8 cellular contexts compared by ENCODE assay signal in the genomic region with DNA sequence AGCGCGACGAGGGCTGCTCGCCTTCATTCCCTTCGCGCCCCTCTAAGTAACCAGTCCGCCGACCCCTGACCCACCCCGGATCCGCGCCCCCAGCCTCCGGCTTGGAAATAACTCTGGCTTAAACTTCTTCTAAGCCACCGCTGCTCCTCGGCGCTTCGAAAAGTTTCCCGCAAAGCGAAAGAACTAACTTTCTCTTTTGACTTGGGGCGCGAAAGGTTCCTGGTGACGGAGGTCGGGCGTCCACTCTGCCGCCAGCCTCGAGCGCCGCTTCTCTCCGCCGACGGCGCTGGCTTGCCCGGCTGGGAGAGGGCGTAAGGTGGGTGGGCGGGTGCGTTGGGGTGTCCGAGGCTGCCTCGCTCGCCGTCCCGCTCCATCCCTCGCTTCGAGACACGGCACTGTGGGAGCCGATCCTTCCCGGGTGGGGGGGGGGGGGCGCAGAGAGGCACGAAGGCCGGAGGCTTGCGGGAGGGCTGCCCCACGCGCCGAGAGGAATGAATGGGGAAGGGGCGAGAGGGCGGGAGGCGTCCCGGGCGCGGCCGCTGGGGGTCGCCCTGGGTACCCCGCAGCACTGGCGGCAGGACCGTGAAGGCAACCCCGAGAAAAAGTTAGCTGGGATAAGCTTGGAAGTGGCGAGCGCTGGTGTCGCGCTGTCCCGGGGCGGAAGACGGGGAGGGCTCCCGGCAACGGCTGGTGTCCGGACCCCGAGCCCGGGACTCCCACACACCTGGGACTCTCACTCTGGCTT. TPM values are rescaled to one million over a fixed set of nuclear protein-coding genes. Genes with fewer than 3 reads are reported as not detected.
DNase-seq lines count a peak whose midpoint lies in the region; ATAC-seq and TF ChIP-seq lines count a peak whose summit lies in the region.

No MANE protein-coding gene starts in this region.

- DNase-seq in A673 (ENCODE audit: low spot score) (peak; percentile 73), cardiac muscle cell (ENCODE audit: low read depth in 1 of 2, low spot score in 1 of 2) (peak; percentile 55 to 81), trophoblast cell (peak; percentile 4 to 57), GF-D8 (lab: John Stamatoyannopoulos, UW) (no peak)

- H3K9me3 Mint-ChIP-seq in activated naive CD8-positive, alpha-beta T cell (ENCODE audit: low read depth): no peaks in the 10 kb centered on the region

- H3K9ac ChIP-seq in trophoblast cell (ENCODE audit: low read length): peak overlapping the region; percentile 74

- CTCF ChIA-PET in A673 (lab: Charles Lee): interaction anchor here (0.5 to 0.9 kb wide), 15 partner anchors 9 to 911 kb away, joined by 3 to 11 read pairs (median 4); no protein-coding TSS in a partner anchor

- no peak for TF ChIP-seq POLR2A in GM18505 (IDR thresholded peaks at IDR 0.05; ENCODE audit: borderline replicate concordance, extremely low read depth, insufficient read depth, insufficient read length)

- H3K79me1 ChIP-seq in trophoblast cell (ENCODE audit: low read length): peaks cover 36% of the 10 kb centered on the region

- H4K8ac ChIP-seq in trophoblast cell (ENCODE audit: low read depth, low read length): peak overlapping the region; percentile 84

- H3K9me3 ChIP-seq in A673 (ENCODE audit: low read depth, low read length, poor library complexity, severe bottlenecking): no peaks in the 10 kb centered on the region
- no peaks in the 10 kb centered on the region for H3K9me3 ChIP-seq in cardiac muscle cell (ENCODE audit: low read depth)
- H3K9me3 ChIP-seq in trophoblast cell (ENCODE audit: insufficient read depth, low read depth, low read length): no peaks in the 10 kb centered on the region

- H4K12ac ChIP-seq in trophoblast cell (ENCODE audit: low read depth, low read length): peak overlapping the region; percentile 48

- peak overlapping the region; percentile 86 for H4K91ac ChIP-seq in trophoblast cell (ENCODE audit: low read depth, low read length)

- H2AFZ ChIP-seq in trophoblast cell (ENCODE audit: insufficient read depth, low read length, poor library complexity): peak overlapping the region; percentile 75

- H3K27me3 ChIP-seq in A673 (replicated peaks; ENCODE audit: insufficient read depth, low read depth, low read length, poor library complexity): peaks cover 40% of the 10 kb centered on the region
- H3K27me3 ChIP-seq in cardiac muscle cell: peaks cover 39% of the 10 kb centered on the region
- H3K27me3 ChIP-seq in trophoblast cell (ENCODE audit: insufficient read depth, low read length): no peaks in the 10 kb centered on the region

- peak overlapping the region; percentile 93 for H3K4ac ChIP-seq in trophoblast cell (ENCODE audit: low read depth, low read length)

- H3K4me3 ChIP-seq in A673 (ENCODE audit: low read depth, low read length, poor library complexity, severe bottlenecking) (peak overlapping the region; percentile 75), cardiac muscle cell (peak overlapping the region; percentile 49), trophoblast cell (ENCODE audit: low read depth, low read length) (peak overlapping the region; percentile 91)

- no TSS peak for BruUV-seq in A673 (replicated peaks; lab: Mats Ljungman, UMichigan)

- peaks cover 43% of the 10 kb centered on the region for H3K4me1 Mint-ChIP-seq in activated naive CD8-positive, alpha-beta T cell (ENCODE audit: low read depth)

- peak overlapping the region; percentile 98 for H3K18ac ChIP-seq in trophoblast cell (ENCODE audit: low read length)

- peak overlapping the region; percentile 91 for H3K4me3 Mint-ChIP-seq in activated naive CD8-positive, alpha-beta T cell

- ATAC-seq in GM18505 (IDR thresholded peaks at IDR 0.05; ENCODE audit: unreplicated experiment) (peak; percentile 15), HG03135 (IDR thresholded peaks at IDR 0.05; ENCODE audit: unreplicated experiment) (peak; percentile 16)

- no CpG with 5 or more reads among the region's 76 CpGs for WGBS in trophoblast cell (ENCODE audit: extremely low coverage, insufficient coverage, insufficient read length)

- peaks cover 62% of the 10 kb centered on the region for H3K4me1 ChIP-seq in A673 (ENCODE audit: insufficient read depth, low read length, poor library complexity, severe bottlenecking)
- peaks cover 9% of the 10 kb centered on the region for H3K4me1 ChIP-seq in cardiac muscle cell (ENCODE audit: low read depth)
- peaks cover 23 to 47% of the 10 kb centered on the region in 2 experiments for H3K4me1 ChIP-seq in trophoblast cell (ENCODE audit: control insufficient read depth in 1 of 2, insufficient read depth in 2 of 2, low read length in 2 of 2)

- peak overlapping the region; percentile 92 for H2AK5ac ChIP-seq in trophoblast cell (ENCODE audit: low read length)

- peaks cover 34% of the 10 kb centered on the region for H3K27me3 Mint-ChIP-seq in activated naive CD8-positive, alpha-beta T cell

- POLR2A ChIA-PET in A673 (lab: Charles Lee; ENCODE audit: low non-redundant PET): interaction anchor here (0.6 to 1.0 kb wide), 10 partner anchors 9 to 367 kb away, joined by 3 to 15 read pairs (median 7); no protein-coding TSS in a partner anchor

- H3K36me3 Mint-ChIP-seq in activated naive CD8-positive, alpha-beta T cell: peaks cover 6% of the 10 kb centered on the region

- intact Hi-C loops in A673 (cut with micrococcal nuclease; ENCODE audit: unreplicated experiment): loop anchor here (2.0 to 5.0 kb wide), 3 partner anchors 50 to 183 kb away; a partner anchor contains a TSS

- H3K79me2 ChIP-seq in trophoblast cell (ENCODE audit: control insufficient read depth, insufficient read depth, low read length, poor library complexity): peaks cover 30% of the 10 kb centered on the region

- H3K4me2 ChIP-seq in trophoblast cell (ENCODE audit: low read length): peak overlapping the region; percentile 82

- H2BK5ac ChIP-seq in trophoblast cell (ENCODE audit: low read depth, low read length, poor library complexity): peak overlapping the region; percentile 97

- H2BK12ac ChIP-seq in trophoblast cell (ENCODE audit: low read length): peak overlapping the region; percentile 80

- H3K27ac ChIP-seq in A673 (ENCODE audit: low read depth, low read length, poor library complexity, severe bottlenecking) (peak overlapping the region; percentile 86), cardiac muscle cell (peak overlapping the region; percentile 97), trophoblast cell (ENCODE audit: low read depth, low read length) (peak overlapping the region; percentile 96)

- TF ChIP-seq CTCF in A673 (conservative IDR thresholded peaks at IDR 0.05; ENCODE audit: low read depth, low read length) (peak; percentile 75), cardiac muscle cell (IDR thresholded peaks at IDR 0.05; ENCODE audit: low read depth, low read length) (peak; percentile 54)

- H3K36me3 ChIP-seq in A673 (ENCODE audit: insufficient read depth, low read length, poor library complexity, severe bottlenecking) (no peaks in the 10 kb centered on the region), cardiac muscle cell (no peaks in the 10 kb centered on the region), trophoblast cell (ENCODE audit: control insufficient read depth in 1 of 2, insufficient read depth in 2 of 2, low read length in 2 of 2) (peaks cover 4% of the 10 kb centered on the region in 2 experiments)

- no peak overlapping the region for H3K23ac ChIP-seq in trophoblast cell (ENCODE audit: low read length)

- H3K27ac Mint-ChIP-seq in activated naive CD8-positive, alpha-beta T cell: peak overlapping the region; percentile 85

- peak overlapping the region; percentile 97 for H3K14ac ChIP-seq in trophoblast cell (ENCODE audit: low read length)

- H2BK120ac ChIP-seq in trophoblast cell (ENCODE audit: insufficient read depth, low read length, poor library complexity): peak overlapping the region; percentile 94

TF ChIP-seq in PFSK-1, 5 proteins besides CTCF, POLR2A, EP300 and RAD21:
- TF ChIP-seq, protein P1, sequence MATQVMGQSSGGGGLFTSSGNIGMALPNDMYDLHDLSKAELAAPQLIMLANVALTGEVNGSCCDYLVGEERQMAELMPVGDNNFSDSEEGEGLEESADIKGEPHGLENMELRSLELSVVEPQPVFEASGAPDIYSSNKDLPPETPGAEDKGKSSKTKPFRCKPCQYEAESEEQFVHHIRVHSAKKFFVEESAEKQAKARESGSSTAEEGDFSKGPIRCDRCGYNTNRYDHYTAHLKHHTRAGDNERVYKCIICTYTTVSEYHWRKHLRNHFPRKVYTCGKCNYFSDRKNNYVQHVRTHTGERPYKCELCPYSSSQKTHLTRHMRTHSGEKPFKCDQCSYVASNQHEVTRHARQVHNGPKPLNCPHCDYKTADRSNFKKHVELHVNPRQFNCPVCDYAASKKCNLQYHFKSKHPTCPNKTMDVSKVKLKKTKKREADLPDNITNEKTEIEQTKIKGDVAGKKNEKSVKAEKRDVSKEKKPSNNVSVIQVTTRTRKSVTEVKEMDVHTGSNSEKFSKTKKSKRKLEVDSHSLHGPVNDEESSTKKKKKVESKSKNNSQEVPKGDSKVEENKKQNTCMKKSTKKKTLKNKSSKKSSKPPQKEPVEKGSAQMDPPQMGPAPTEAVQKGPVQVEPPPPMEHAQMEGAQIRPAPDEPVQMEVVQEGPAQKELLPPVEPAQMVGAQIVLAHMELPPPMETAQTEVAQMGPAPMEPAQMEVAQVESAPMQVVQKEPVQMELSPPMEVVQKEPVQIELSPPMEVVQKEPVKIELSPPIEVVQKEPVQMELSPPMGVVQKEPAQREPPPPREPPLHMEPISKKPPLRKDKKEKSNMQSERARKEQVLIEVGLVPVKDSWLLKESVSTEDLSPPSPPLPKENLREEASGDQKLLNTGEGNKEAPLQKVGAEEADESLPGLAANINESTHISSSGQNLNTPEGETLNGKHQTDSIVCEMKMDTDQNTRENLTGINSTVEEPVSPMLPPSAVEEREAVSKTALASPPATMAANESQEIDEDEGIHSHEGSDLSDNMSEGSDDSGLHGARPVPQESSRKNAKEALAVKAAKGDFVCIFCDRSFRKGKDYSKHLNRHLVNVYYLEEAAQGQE (IDR thresholded peaks at IDR 0.05; ENCODE audit: insufficient read depth in 1 of 2, low read depth in 2 of 2, low read length in 2 of 2): 0 out of 4 replicates have a peak, but pooled peaks of 1 of the 2 experiments have one; percentile 22
- TF ChIP-seq TAF1 (IDR thresholded peaks at IDR 0.05; ENCODE audit: borderline replicate concordance, insufficient read depth, low read length) (no peak), FOXP2 (optimal IDR thresholded peaks at IDR 0.05; ENCODE audit: borderline replicate concordance, extremely low read depth, extremely low read length, insufficient read depth) (no peak), SIN3A (IDR thresholded peaks at IDR 0.05; ENCODE audit: borderline replicate concordance, insufficient read depth, low read length) (peak; percentile 67; the same call in 1 of the 2 replicates), POLR2AphosphoS5 (IDR thresholded peaks at IDR 0.05; ENCODE audit: low read depth, low read length) (no peak; the same call in 1 of the 2 replicates)

RNA-seq across cellular contexts. Expression of a gene that starts 0.6 kb away (rescaled TPM):
- total RNA-seq in A673 (2021) (12.6 and 16.0 TPM in 2 replicates), cardiac muscle cell (5.4 and 14.2 TPM in 2 replicates)
- 155 TPM for polyA plus RNA-seq in PFSK-1 (2012; ENCODE audit: insufficient read length, low read depth)
- 8.2 and 9.9 TPM in 2 replicates for polyA plus RNA-seq in cardiac muscle cell
- 120 and 125 TPM in 2 replicates for polyA plus RNA-seq in trophoblast cell (2013)
